Comparison of ENCODE assay signal across 26 cellular contexts in genomic region chr7:157414702-157415096, GRCh38.
DNase-seq lines count a peak whose midpoint lies in the region; ATAC-seq, FAIRE-seq and TF ChIP-seq lines count a peak whose summit lies in the region.
"Had no signal": no experiment of that assay in that cellular context is flagged by ENCODE, and none has a peak within 500 bp of the region (broad histone marks: within the 10 kb centered on the region; RNA-seq: fewer than 3 reads in every experiment).

No MANE protein-coding gene starts in this region.

- H3K27me3 Mint-ChIP-seq in T-helper 17 cell, result no peaks in the 10 kb centered on the region
- H3K27me3 Mint-ChIP-seq: CD8-positive, alpha-beta memory T cell; IgD-negative memory B cell had no signal

- H3K4me2 ChIP-seq in H1 (ENCODE audit: insufficient read depth in 1 of 2, low read depth in 2 of 2, low read length in 2 of 2), result no peak overlapping the region

- peaks cover 17% of the 10 kb centered on the region for H3K79me1 ChIP-seq in H1 (ENCODE audit: low read depth, low read length)

- intact Hi-C loops in Right ventricle myocardium superior (cut with DNase I) (no loop called here), cardiac septum (cut with DNase I) (no loop called here), psoas muscle (cut with DNase I) (loop anchor here in 1 of 2 donors (10.0 kb wide), 1 partner anchor 160 kb away; no protein-coding TSS in a partner anchor)

- DNase-seq in Right ventricle myocardium superior (peak; percentile 36), cardiac septum (ENCODE audit: low spot score) (no peak), T-helper 17 cell (no peak), H1 (ENCODE audit: low read depth in 1 of 2, low spot score in 2 of 2) (no peak), psoas muscle (no peak), NCI-H748 (lab: John Stamatoyannopoulos, UW; ENCODE audit: unreplicated experiment) (no peak), HuH-7 (ENCODE audit: low spot score) (no peak)
- DNase-seq: 8988T, ACHN, BE2C, Calu3, HFFc6, Karpas-422, NCI-H1092 treated with DMSO at 0.1 percent for 48 hours, NCI-H1436 treated with DMSO at 0.1 percent for 48 hours, NCI-H187 treated with DMSO at 0.1 percent for 48 hours, NCI-H524, NCI-H774, PC-3 had no signal

- H2BK5ac ChIP-seq in H1 (ENCODE audit: low read depth, low read length), result peak overlapping the region; percentile 75; the same call in 1 of the 2 replicates

- no peak overlapping the region for H3K4me3 ChIP-seq in H1 (ENCODE audit: extremely low read depth in 1 of 4, insufficient read depth in 2 of 4, low read depth in 3 of 4, low read length in 4 of 4)
- H3K4me3 ChIP-seq in psoas muscle, result no peak overlapping the region
- H3K4me3 ChIP-seq: HAP-1, SJSA1 had no signal

- no peak overlapping the region for H2BK120ac ChIP-seq in H1 (replicated peaks; ENCODE audit: low read depth, low read length)

- no peak for FAIRE-seq in H1 (lab: Jason Lieb, UNC)
- FAIRE-seq: GM18507 had no signal

- H3K27me3 ChIP-seq in H1 (replicated peaks in 1 of 4; ENCODE audit: control insufficient read depth in 3 of 4, extremely low read depth in 1 of 4, insufficient read depth in 3 of 4, low read length in 3 of 4) (no peaks in the 10 kb centered on the region), psoas muscle (ENCODE audit: insufficient read depth in 3 of 3, low read length in 2 of 3) (no peaks in the 10 kb centered on the region)
- H3K27me3 ChIP-seq: BE2C, SJSA1 had no signal

- no peak for TF ChIP-seq EP300 in H1 (IDR thresholded peaks at IDR 0.05; ENCODE audit: borderline replicate concordance in 1 of 2, low read depth in 2 of 2, low read length in 2 of 2)

- H4K5ac ChIP-seq in H1 (ENCODE audit: insufficient read length, low read depth, low read length), result no peak overlapping the region

- H3K56ac ChIP-seq in H1 (replicated peaks; ENCODE audit: insufficient read length, low read depth, low read length), result no peak overlapping the region

- H2BK12ac ChIP-seq in H1 (ENCODE audit: low read depth, low read length), result no peak overlapping the region

- H3K4me1 ChIP-seq in H1 (replicated peaks in 1 of 4; ENCODE audit: control insufficient read depth in 3 of 4, insufficient read depth in 4 of 4, low read length in 3 of 4), result peaks cover 5 to 16% (median 8%) of the 10 kb centered on the region in 4 experiments
- H3K4me1 ChIP-seq in psoas muscle, result no peaks in the 10 kb centered on the region
- H3K4me1 ChIP-seq: BE2C, HAP-1 had no signal

- H3K36me3 Mint-ChIP-seq in T-helper 17 cell (ENCODE audit: low read depth), result peaks cover 3% of the 10 kb centered on the region

- H4K8ac ChIP-seq in H1 (ENCODE audit: extremely low read depth, insufficient read depth, low read length), result 0 out of 2 replicates have a peak overlapping the region, but pooled peaks have one; percentile 0

- H4K20me1 ChIP-seq in H1 (replicated peaks in 1 of 2; ENCODE audit: control insufficient read depth in 1 of 2, insufficient read depth in 2 of 2, low read length in 2 of 2), result peaks cover 5 to 9% of the 10 kb centered on the region in 2 experiments

- TF ChIP-seq POLR2A in H1 (IDR thresholded peaks at IDR 0.05; ENCODE audit: control extremely low read depth in 1 of 2, low read depth in 2 of 2, low read length in 2 of 2), result no peak

- H2BK20ac ChIP-seq in H1 (ENCODE audit: low read length), result no peak overlapping the region

- no peak overlapping the region for H3K4ac ChIP-seq in H1 (replicated peaks; ENCODE audit: insufficient read length, low read depth, low read length)

- peak overlapping the region; percentile 75 for H3K4me3 Mint-ChIP-seq in T-helper 17 cell
- H3K4me3 Mint-ChIP-seq: CD14-positive monocyte, HFFc6, IgD-negative memory B cell had no signal

- ATAC-seq in Right ventricle myocardium superior (ENCODE audit: poor library complexity) (peak; percentile 14), T-helper 17 cell (no peak), psoas muscle (peak in 3 of 4 donors; percentile 12 to 27 (median 23)), HG03442 (IDR thresholded peaks at IDR 0.05; ENCODE audit: unreplicated experiment) (no peak)
- ATAC-seq: PC-3 had no signal

- H4K91ac ChIP-seq in H1 (replicated peaks; ENCODE audit: insufficient read length, low read length), result no peak overlapping the region

- no peak overlapping the region for H3K27ac Mint-ChIP-seq in T-helper 17 cell
- H3K27ac Mint-ChIP-seq: HFFc6, IgD-negative memory B cell had no signal

- WGBS in H1 (ENCODE audit: extremely low coverage in 1 of 2, insufficient coverage in 1 of 2, insufficient read length in 1 of 2, insufficient replicate concordance in 2 of 2, low coverage in 1 of 2, low lambda C conversion rate in 2 of 2, missing lambda C conversion rate in 1 of 2), 2 experiments, result 90% methylated on average over 8 of the region's 8 CpGs; no CpG with 5 or more reads in 1 of the 2 experiments
- WGBS in psoas muscle, 3 donors, result 61 to 83% (median 65%) methylated on average over 8 of the region's 8 CpGs

- CTCF ChIA-PET in H1 (lab: Charles Lee; ENCODE audit: partially characterized antibody), result interaction anchor here (0.7 kb wide), 2 partner anchors 336 to 404 kb away, joined by 3 to 4 read pairs; no protein-coding TSS in a partner anchor

- no peak overlapping the region for H2AFZ ChIP-seq in H1 (ENCODE audit: low read length)

- H3K27ac ChIP-seq in H1 (ENCODE audit: low read depth, low read length) (no peak overlapping the region), psoas muscle (no peak overlapping the region)
- H3K27ac ChIP-seq: SJSA1 had no signal

- 0 out of 2 replicates have a peak overlapping the region, but pooled peaks have one; percentile 65 for H2AK5ac ChIP-seq in H1 (ENCODE audit: low read depth, low read length)

- H3K18ac ChIP-seq in H1 (ENCODE audit: extremely low read depth, low read length), result no peak overlapping the region

- H3K79me2 ChIP-seq in H1 (ENCODE audit: control insufficient read depth in 1 of 2, insufficient read depth in 2 of 2, low read length in 2 of 2), result peaks cover 0 to 14% of the 10 kb centered on the region in 2 experiments; a peak in 1 of 4 replicates

- H3K9me3 ChIP-seq in T-helper 17 cell (ENCODE audit: control insufficient read depth, low read length, poor library complexity, severe bottlenecking) (no peaks in the 10 kb centered on the region), H1 (ENCODE audit: insufficient read depth in 2 of 2, low read depth in 1 of 2, low read length in 1 of 2) (no peaks in the 10 kb centered on the region; a peak in 1 of 4 replicates), psoas muscle (no peaks in the 10 kb centered on the region)
- H3K9me3 ChIP-seq: BE2C, HAP-1, SJSA1 had no signal

- no peak overlapping the region for H3K9ac ChIP-seq in H1 (replicated peaks in 1 of 4; ENCODE audit: extremely low read depth in 1 of 4, low read depth in 3 of 4, low read length in 3 of 4)

- POLR2A ChIA-PET in H1 (lab: Charles Lee; ENCODE audit: partially characterized antibody), result no interaction called here

- H3K36me3 ChIP-seq in H1 (ENCODE audit: control insufficient read depth in 2 of 4, insufficient read depth in 4 of 4, low read length in 3 of 4) (peaks cover 8 to 52% (median 32%) of the 10 kb centered on the region in 4 experiments), psoas muscle (ENCODE audit: insufficient read depth in 1 of 2, low read depth in 1 of 2) (peaks cover 0 to 89% of the 10 kb centered on the region in 2 donors)
- H3K36me3 ChIP-seq: HAP-1 had no signal

- H2BK15ac ChIP-seq in H1 (ENCODE audit: low read length), result peak overlapping the region; percentile 74; the same call in 1 of the 2 replicates

- TF ChIP-seq CTCF in H1 (IDR thresholded peaks at IDR 0.05; ENCODE audit: control extremely low read depth in 1 of 3, insufficient read depth in 1 of 3, low read depth in 1 of 3, low read length in 3 of 3) (no peak), psoas muscle (IDR thresholded peaks at IDR 0.05) (no peak)

- no peaks in the 10 kb centered on the region for H3K23me2 ChIP-seq in H1 (ENCODE audit: low read depth, low read length)

- no peak overlapping the region for H3K14ac ChIP-seq in H1 (ENCODE audit: insufficient read length)

- H3K23ac ChIP-seq in H1 (ENCODE audit: insufficient read length), result no peak overlapping the region

- H3K4me1 Mint-ChIP-seq in T-helper 17 cell, result peaks cover 16% of the 10 kb centered on the region
- H3K4me1 Mint-ChIP-seq: CD14-positive monocyte had no signal

- no peak for TF ChIP-seq RAD21 in H1 (IDR thresholded peaks at IDR 0.05 in 1 of 2, conservative IDR thresholded peaks at IDR 0.05 in 1 of 2; ENCODE audit: low read depth in 2 of 2, low read length in 2 of 2)

TF ChIP-seq in H1, 55 proteins besides CTCF, POLR2A, EP300 and RAD21:
- TF ChIP-seq USF2 (IDR thresholded peaks at IDR 0.05; ENCODE audit: low read length) (no peak), SP2 (IDR thresholded peaks at IDR 0.05; ENCODE audit: low read length) (no peak), RNF2 (IDR thresholded peaks at IDR 0.05; ENCODE audit: borderline replicate concordance, low read depth, low read length, missing control alignments, poor library complexity, severe bottlenecking) (no peak), E2F6 (IDR thresholded peaks at IDR 0.05) (no peak), SIN3A (conservative IDR thresholded peaks at IDR 0.05 in 1 of 2, IDR thresholded peaks at IDR 0.05 in 1 of 2; ENCODE audit: low read depth in 1 of 2, low read length in 2 of 2) (no peak), TAF1 (IDR thresholded peaks at IDR 0.05; ENCODE audit: low read depth, low read length) (no peak), JUND (IDR thresholded peaks at IDR 0.05; ENCODE audit: low read length) (no peak), CTBP2 (IDR thresholded peaks at IDR 0.05; ENCODE audit: borderline replicate concordance, insufficient read depth, insufficient read length, low read length) (no peak), ASH2L (IDR thresholded peaks at IDR 0.05; ENCODE audit: low read length) (no peak)
TF ChIP-seq in H1: peak in this region for 0.

Comparison
In these comparisons a context has a peak if more than half of its experiments do, and no peak if none do; other contexts are left out.
1. ATAC-seq: peak in Right ventricle myocardium superior (single experiment) and psoas muscle (3 of 4); none in T-helper 17 cell (single experiment) and HG03442 (single experiment).